ENCODE assay signal across 14 cellular contexts in genomic region chr9:78278177-78278777, GRCh38. TPM values are rescaled to one million over a fixed set of nuclear protein-coding genes. Genes with fewer than 3 reads are reported as not detected.
DNase-seq lines count a peak whose midpoint lies in the region; ATAC-seq, FAIRE-seq and TF ChIP-seq lines count a peak whose summit lies in the region.
"Had no signal": no experiment of that assay in that cellular context is flagged by ENCODE, and none has a peak within 500 bp of the region (broad histone marks: within the 10 kb centered on the region; RNA-seq: fewer than 3 reads in every experiment).

No MANE protein-coding gene starts in this region.

- H3K9ac ChIP-seq in keratinocyte (ENCODE audit: control insufficient read depth, extremely low read depth, insufficient read depth, low read length) = no peak overlapping the region

- WGBS in tibial nerve, 2 donors = 25 to 38% methylated on average over 5 of the region's 5 CpGs

- FAIRE-seq in keratinocyte (lab: Jason Lieb, UNC) = peak; percentile 43

- DNase-seq in Right ventricle myocardium superior = no peak
- DNase-seq in right atrium auricular region (ENCODE audit: low spot score) = no peak
- DNase-seq in astrocyte of the hippocampus (ENCODE audit: low read depth, low spot score) = peak; percentile 42
- no peak for DNase-seq in keratinocyte (ENCODE audit: low read depth, low spot score)
- DNase-seq in tibial nerve (ENCODE audit: low spot score in 2 of 2) = no peak
- DNase-seq in NCI-H748 treated with DMSO at 0.1 percent for 48 hours (lab: John Stamatoyannopoulos, UW) = no peak
- DNase-seq in amniotic stem cell (lab: John Stamatoyannopoulos, UW) = no peak
- DNase-seq: activated naive CD8-positive, alpha-beta T cell treated with anti-CD3 and anti-CD28 coated beads, Interleukin-2, amount 10 ng/mL, durations not matched to agents 7 days and 5 days; NCI-H2029; occipital lobe; stimulated activated CD4-positive, alpha-beta T cell treated with anti-CD3 and anti-CD28 coated beads, Interleukin-2, amount 100 ng/mL, for 48 hours; substantia nigra; T1000 had no signal

- H3K9me3 ChIP-seq in right atrium auricular region = no peaks in the 10 kb centered on the region
- no peaks in the 10 kb centered on the region for H3K9me3 ChIP-seq in keratinocyte (ENCODE audit: control insufficient read depth, low read depth, low read length)
- no peaks in the 10 kb centered on the region for H3K9me3 ChIP-seq in tibial nerve

- H3K4me1 ChIP-seq in right atrium auricular region = peaks cover 0 to 15% of the 10 kb centered on the region in 2 donors
- peaks cover 6% of the 10 kb centered on the region for H3K4me1 ChIP-seq in keratinocyte (ENCODE audit: control insufficient read depth, extremely low read depth, insufficient read depth, low read length)
- H3K4me1 ChIP-seq in tibial nerve = peaks cover 0 to 37% (median 8%) of the 10 kb centered on the region in 4 donors

- no peaks in the 10 kb centered on the region for H3K79me2 ChIP-seq in keratinocyte (ENCODE audit: control insufficient read depth, insufficient read depth, low read length)

- H2AFZ ChIP-seq in keratinocyte (ENCODE audit: control insufficient read depth, low read length) = no peak overlapping the region

- H4K20me1 ChIP-seq in keratinocyte (ENCODE audit: control insufficient read depth, extremely low read depth, insufficient read depth, low read length) = no peaks in the 10 kb centered on the region

- ATAC-seq in Right ventricle myocardium superior (ENCODE audit: poor library complexity) = peak; percentile 78
- no peak for ATAC-seq in HG02678 (IDR thresholded peaks at IDR 0.05; ENCODE audit: unreplicated experiment)

- TF ChIP-seq CTCF in right atrium auricular region (IDR thresholded peaks at IDR 0.05) = no peak
- no peak for TF ChIP-seq CTCF in keratinocyte (optimal IDR thresholded peaks at IDR 0.05 in 1 of 3, IDR thresholded peaks at IDR 0.05 in 1 of 3, conservative IDR thresholded peaks at IDR 0.05 in 1 of 3; ENCODE audit: extremely low read depth in 1 of 3, insufficient read depth in 2 of 3, low read length in 3 of 3)
- no peak for TF ChIP-seq CTCF in tibial nerve (IDR thresholded peaks at IDR 0.05)

- H3K36me3 ChIP-seq in right atrium auricular region (no peaks in the 10 kb centered on the region), keratinocyte (ENCODE audit: control insufficient read depth in 2 of 2, extremely low read depth in 1 of 2, insufficient read depth in 2 of 2, low read length in 2 of 2) (no peaks in the 10 kb centered on the region), tibial nerve (no peaks in the 10 kb centered on the region)

- dilution Hi-C loops in keratinocyte (cut with MboI; ENCODE audit: extremely low pct_ligation_motif_present, low sequenced_read_pairs) = no loop called here

- H3K27me3 ChIP-seq in right atrium auricular region (no peaks in the 10 kb centered on the region), keratinocyte (ENCODE audit: control insufficient read depth, extremely low read depth, insufficient read depth, low read length) (no peaks in the 10 kb centered on the region), tibial nerve (no peaks in the 10 kb centered on the region)

- H3K27ac ChIP-seq in right atrium auricular region (no peak overlapping the region), keratinocyte (ENCODE audit: control insufficient read depth, insufficient read depth, low read length) (no peak overlapping the region), tibial nerve (peak overlapping the region in 3 of 4 donors; percentile 20 to 73 (median 62))

- no peak for TF ChIP-seq POLR2A in tibial nerve (IDR thresholded peaks at IDR 0.05)

- H3K4me2 ChIP-seq in keratinocyte (ENCODE audit: control insufficient read depth, extremely low read depth, insufficient read depth, low read depth, low read length) = no peak overlapping the region

- no peaks in the 10 kb centered on the region for H3K9me1 ChIP-seq in keratinocyte (ENCODE audit: control insufficient read depth, extremely low read depth, insufficient read depth, low read length)

- H3K4me3 ChIP-seq in right atrium auricular region = no peak overlapping the region
- H3K4me3 ChIP-seq in keratinocyte (ENCODE audit: control insufficient read depth in 2 of 3, extremely low read depth in 1 of 3, insufficient read depth in 2 of 3, low read depth in 1 of 3, low read length in 3 of 3) = no peak overlapping the region
- no peak overlapping the region for H3K4me3 ChIP-seq in tibial nerve

- intact Hi-C loops in Right ventricle myocardium superior (cut with DNase I) = no loop called here

- peak; percentile 48 to 83 for TF ChIP-seq EP300 in tibial nerve (IDR thresholded peaks at IDR 0.05)

RNA-seq across cellular contexts. Expression of gene PSAT1, which starts 18.6 kb away (rescaled TPM):
- 0.83 TPM for total RNA-seq in Right ventricle myocardium superior
- under 1 TPM; 0.31 to 0.78 TPM for total RNA-seq in right atrium auricular region
- polyA plus RNA-seq in keratinocyte = 30.2 to 88.9 TPM (median 62.7 TPM) in 3 replicates
- 130 TPM for polyA plus RNA-seq in keratinocyte (2011; ENCODE audit: low read depth)
- 42.2 and 75.0 TPM in 2 replicates for polyA plus RNA-seq in keratinocyte (2011; cell fraction: cytosol; rRNA removed)
- polyA plus RNA-seq in keratinocyte (2011; cell fraction: nucleus; rRNA removed) = 34.6 and 49.3 TPM in 2 replicates
- polyA plus RNA-seq in keratinocyte (2012; ENCODE audit: low replicate concordance) = 52.0 and 154 TPM in 2 replicates
- polyA minus RNA-seq in keratinocyte = 23.5 to 52.3 TPM (median 27.4 TPM) in 3 replicates
- polyA minus RNA-seq in keratinocyte (2011; cell fraction: cytosol; rRNA and poly(A)+ RNA removed) = 34.9 TPM
- 18.7 and 27.7 TPM in 2 replicates for polyA minus RNA-seq in keratinocyte (2011; cell fraction: nucleus; rRNA and poly(A)+ RNA removed)
- 10 to 100 TPM in 1 of 4 donors, 1 to 10 TPM in 3; 4.5 to 11.6 (median 7.9) TPM for total RNA-seq in tibial nerve

RNA-seq across cellular contexts. Expression of gene CEP78, which starts 42.4 kb away (rescaled TPM):
- total RNA-seq in Right ventricle myocardium superior (2.8 TPM), right atrium auricular region (1 to 10 TPM; 2.4 to 4.2 TPM), tibial nerve (10 to 100 TPM in 2 of 4 donors, 1 to 10 TPM in 2; 8.8 to 21.3 (median 13.3) TPM)
- 5.1 to 13.2 TPM (median 10.1 TPM) in 3 replicates for polyA plus RNA-seq in keratinocyte
- polyA plus RNA-seq in keratinocyte (2011; ENCODE audit: low read depth) = 6.3 TPM
- polyA plus RNA-seq in keratinocyte (2011; cell fraction: cytosol; rRNA removed) = 5.5 and 9.9 TPM in 2 replicates
- polyA plus RNA-seq in keratinocyte (2011; cell fraction: nucleus; rRNA removed) = 8.0 and 9.8 TPM in 2 replicates
- polyA plus RNA-seq in keratinocyte (2012; ENCODE audit: low replicate concordance) = 2.3 and 10.3 TPM in 2 replicates
- 2.4 to 13.2 TPM (median 5.1 TPM) in 3 replicates for polyA minus RNA-seq in keratinocyte
- 6.3 TPM for polyA minus RNA-seq in keratinocyte (2011; cell fraction: cytosol; rRNA and poly(A)+ RNA removed)
- 4.9 and 9.7 TPM in 2 replicates for polyA minus RNA-seq in keratinocyte (2011; cell fraction: nucleus; rRNA and poly(A)+ RNA removed)

Comparison
In these comparisons a context has a peak if more than half of its experiments do, and no peak if none do; other contexts are left out.
1. H3K27ac ChIP-seq: peak in tibial nerve (3 of 4); none in right atrium auricular region (0 of 2) and keratinocyte (single experiment).